1 cellular context compared by ENCODE assay signal in the genomic region with DNA sequence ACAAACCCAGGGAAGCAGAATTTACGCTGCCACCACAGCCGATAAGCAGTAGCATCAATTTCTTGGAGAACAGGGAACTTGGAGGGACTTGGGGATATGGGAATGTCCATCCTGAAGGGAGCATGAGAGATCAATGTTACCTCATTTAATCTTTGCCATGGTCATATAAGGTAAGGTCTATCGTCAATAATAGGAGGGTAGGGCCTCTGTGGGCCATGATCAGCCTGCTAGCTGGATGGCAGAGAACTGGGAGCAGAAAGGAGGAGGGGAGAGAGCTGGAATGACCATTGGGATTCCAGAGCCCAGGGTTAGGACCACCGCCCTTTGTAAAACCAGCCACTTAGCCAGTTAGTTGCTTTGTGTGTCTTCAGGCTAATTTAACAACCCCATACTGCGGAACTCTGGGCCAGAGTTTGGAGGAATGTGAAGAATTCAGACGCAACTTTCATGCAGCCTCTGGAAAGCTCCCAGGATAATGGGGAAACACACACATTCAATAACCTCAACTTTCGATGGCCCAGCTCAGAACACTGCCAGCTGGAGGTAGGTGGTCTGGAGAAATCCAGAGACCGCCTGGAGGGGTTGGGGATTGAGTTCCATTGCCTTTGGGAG.
TF ChIP-seq lines count a peak whose summit lies in the region.

No MANE protein-coding gene starts in this region.

TF ChIP-seq in GM12878, 131 proteins besides CTCF, POLR2A, EP300 and RAD21:
- TF ChIP-seq, protein P1, sequence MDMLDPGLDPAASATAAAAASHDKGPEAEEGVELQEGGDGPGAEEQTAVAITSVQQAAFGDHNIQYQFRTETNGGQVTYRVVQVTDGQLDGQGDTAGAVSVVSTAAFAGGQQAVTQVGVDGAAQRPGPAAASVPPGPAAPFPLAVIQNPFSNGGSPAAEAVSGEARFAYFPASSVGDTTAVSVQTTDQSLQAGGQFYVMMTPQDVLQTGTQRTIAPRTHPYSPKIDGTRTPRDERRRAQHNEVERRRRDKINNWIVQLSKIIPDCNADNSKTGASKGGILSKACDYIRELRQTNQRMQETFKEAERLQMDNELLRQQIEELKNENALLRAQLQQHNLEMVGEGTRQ (IDR thresholded peaks at IDR 0.05; ENCODE audit: borderline replicate concordance, low read depth, low read length), result no peak
- 0 out of 2 replicates have a peak, but pooled peaks have one; percentile 25 for TF ChIP-seq POLR2AphosphoS5 (IDR thresholded peaks at IDR 0.05; ENCODE audit: low read length)
- no peak for TF ChIP-seq KLF5 (IDR thresholded peaks at IDR 0.05; ENCODE audit: partially characterized antibody)
